ENCODE assay signal across 15 cellular contexts in genomic region chr5:116378007-116378831, GRCh38.
DNase-seq lines count a peak whose midpoint lies in the region; ATAC-seq and TF ChIP-seq lines count a peak whose summit lies in the region.
"Had no signal": no experiment of that assay in that cellular context is flagged by ENCODE, and none has a peak within 500 bp of the region (broad histone marks: within the 10 kb centered on the region; RNA-seq: fewer than 3 reads in every experiment).

No MANE protein-coding gene starts in this region.

- peaks cover 33% of the 10 kb centered on the region for H3K4me1 Mint-ChIP-seq in type B pancreatic cell (ENCODE audit: unreplicated experiment)
- no peaks in the 10 kb centered on the region for H3K4me1 Mint-ChIP-seq in T-helper 2 cell treated with Interferon-gamma antibody and Interleukin-4, amounts not matched to agents 5 μg/mL and 100 μg/mL, for 36 hours (ENCODE audit: low read depth)
- H3K4me1 Mint-ChIP-seq: central memory CD8-positive, alpha-beta T cell; naive thymus-derived CD4-positive, alpha-beta T cell had no signal

- H3K27me3 Mint-ChIP-seq in type B pancreatic cell: no peaks in the 10 kb centered on the region
- no peaks in the 10 kb centered on the region for H3K27me3 Mint-ChIP-seq in T-helper 2 cell treated with Interferon-gamma antibody and Interleukin-4, amounts not matched to agents 5 μg/mL and 100 μg/mL, for 36 hours (ENCODE audit: low read depth)
- H3K27me3 Mint-ChIP-seq: activated CD4-positive, alpha-beta memory T cell treated with anti-CD3 and anti-CD28 coated beads for 36 hours; central memory CD8-positive, alpha-beta T cell; naive thymus-derived CD4-positive, alpha-beta T cell had no signal

- H3K36me3 Mint-ChIP-seq in type B pancreatic cell: peaks cover 3% of the 10 kb centered on the region
- H3K36me3 Mint-ChIP-seq in T-helper 2 cell treated with Interferon-gamma antibody and Interleukin-4, amounts not matched to agents 5 μg/mL and 100 μg/mL, for 36 hours (ENCODE audit: low read depth): no peaks in the 10 kb centered on the region

- peak overlapping the region; percentile 25 for H3K27ac Mint-ChIP-seq in type B pancreatic cell
- H3K27ac Mint-ChIP-seq in T-helper 2 cell treated with Interferon-gamma antibody and Interleukin-4, amounts not matched to agents 5 μg/mL and 100 μg/mL, for 36 hours: no peak overlapping the region
- H3K27ac Mint-ChIP-seq: activated CD4-positive, alpha-beta memory T cell treated with anti-CD3 and anti-CD28 coated beads for 36 hours; naive thymus-derived CD4-positive, alpha-beta T cell had no signal

- DNase-seq in left ventricle myocardium superior (no peak), Right ventricle myocardium superior (no peak), NCI-H510A (lab: John Stamatoyannopoulos, UW) (peak; percentile 2), epithelial cell of prostate (ENCODE audit: low read depth, low spot score) (peak; percentile 22), type B pancreatic cell (ENCODE audit: extremely low spot score, unreplicated experiment) (no peak), NCI-H2196 (lab: John Stamatoyannopoulos, UW; ENCODE audit: unreplicated experiment) (no peak)
- no peak for DNase-seq in T-helper 2 cell treated with Interferon-gamma antibody and Interleukin-4, amounts not matched to agents 5 μg/mL and 100 μg/mL, for 36 hours (ENCODE audit: low spot score)
- DNase-seq: ACHN; activated CD4-positive, alpha-beta memory T cell treated with anti-CD3 and anti-CD28 coated beads for 36 hours; naive thymus-derived CD4-positive, alpha-beta T cell; T-helper 2 cell; upper lobe of right lung had no signal

- ATAC-seq in left ventricle myocardium superior (peak; percentile 56), Right ventricle myocardium superior (ENCODE audit: poor library complexity) (no peak), HG02588 (IDR thresholded peaks at IDR 0.05; ENCODE audit: unreplicated experiment) (no peak)
- ATAC-seq: naive thymus-derived CD4-positive, alpha-beta T cell; upper lobe of right lung had no signal

- H3K4me3 Mint-ChIP-seq in type B pancreatic cell: no peak overlapping the region
- no peak overlapping the region for H3K4me3 Mint-ChIP-seq in T-helper 2 cell treated with Interferon-gamma antibody and Interleukin-4, amounts not matched to agents 5 μg/mL and 100 μg/mL, for 36 hours
- H3K4me3 Mint-ChIP-seq: activated CD4-positive, alpha-beta memory T cell treated with anti-CD3 and anti-CD28 coated beads for 36 hours; central memory CD8-positive, alpha-beta T cell; naive thymus-derived CD4-positive, alpha-beta T cell had no signal

- intact Hi-C loops in left ventricle myocardium superior (cut with micrococcal nuclease): no loop called here
- intact Hi-C loops in Right ventricle myocardium superior (cut with DNase I): no loop called here

- TF ChIP-seq CTCF in type B pancreatic cell (conservative IDR thresholded peaks at IDR 0.05): no peak

- H3K27ac ChIP-seq in epithelial cell of prostate: no peak overlapping the region
- H3K27ac ChIP-seq: KMS-11, upper lobe of right lung had no signal

- H3K9me3 Mint-ChIP-seq in type B pancreatic cell: no peaks in the 10 kb centered on the region
- H3K9me3 Mint-ChIP-seq in T-helper 2 cell treated with Interferon-gamma antibody and Interleukin-4, amounts not matched to agents 5 μg/mL and 100 μg/mL, for 36 hours: no peaks in the 10 kb centered on the region
- H3K9me3 Mint-ChIP-seq: activated CD4-positive, alpha-beta memory T cell treated with anti-CD3 and anti-CD28 coated beads for 36 hours; central memory CD8-positive, alpha-beta T cell had no signal

Comparison
In these comparisons a context has a peak if more than half of its experiments do, and no peak if none do; other contexts are left out.
1. DNase-seq: peak in NCI-H510A (single experiment) and epithelial cell of prostate (single experiment); none in left ventricle myocardium superior (single experiment), Right ventricle myocardium superior (single experiment), type B pancreatic cell (single experiment), NCI-H2196 (single experiment) and T-helper 2 cell treated with Interferon-gamma antibody and Interleukin-4, amounts not matched to agents 5 μg/mL and 100 μg/mL, for 36 hours (single experiment).